1 cellular context compared by ENCODE assay signal in the genomic region with DNA sequence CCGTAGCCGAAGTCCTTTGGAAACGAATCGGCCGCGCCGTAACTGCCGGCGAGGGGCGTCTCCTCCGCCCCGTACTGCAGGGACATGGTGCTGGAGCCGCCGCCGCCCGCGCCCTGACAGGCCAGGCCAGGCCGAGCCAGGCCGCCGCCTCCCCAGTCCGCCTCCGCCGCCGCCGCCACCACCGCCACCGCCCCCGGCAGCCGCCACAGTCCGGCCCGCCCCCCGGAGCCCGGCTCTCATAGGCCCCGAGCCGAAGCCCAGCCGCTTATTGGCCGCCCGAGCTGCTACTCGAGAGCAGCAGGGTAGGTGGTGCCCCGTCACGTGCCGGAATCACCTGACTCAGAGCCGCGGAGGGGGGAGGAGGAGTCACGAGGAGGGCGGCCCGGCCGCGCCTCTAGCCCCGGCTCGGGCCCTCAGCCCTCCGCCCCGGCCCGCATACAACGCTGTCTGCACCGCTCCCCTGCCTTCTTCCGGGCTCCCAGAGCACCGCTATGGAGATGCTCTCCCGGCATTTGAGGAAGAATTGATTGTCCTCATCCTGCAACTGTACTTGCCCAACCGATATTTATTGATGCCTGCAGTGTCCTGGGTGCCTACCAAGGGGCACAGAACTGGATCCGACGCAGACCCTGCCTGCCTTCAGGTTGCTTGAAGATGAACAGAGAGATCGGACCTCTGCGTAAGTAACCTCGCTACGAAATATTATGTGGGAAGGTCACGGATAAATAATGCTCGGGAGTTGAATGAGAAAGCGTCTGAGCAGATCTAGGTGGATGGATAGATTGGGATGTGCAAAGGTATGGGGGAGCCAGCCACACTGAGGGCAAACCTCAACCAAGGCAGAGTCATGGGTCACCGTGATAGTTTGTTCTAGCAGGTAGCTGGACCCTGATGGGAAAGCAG.
A peak's percentile ranks its signal among the peaks of the same experiment; 100 is the strongest.
TF ChIP-seq lines count a peak whose summit lies in the region.

A gene with protein sequence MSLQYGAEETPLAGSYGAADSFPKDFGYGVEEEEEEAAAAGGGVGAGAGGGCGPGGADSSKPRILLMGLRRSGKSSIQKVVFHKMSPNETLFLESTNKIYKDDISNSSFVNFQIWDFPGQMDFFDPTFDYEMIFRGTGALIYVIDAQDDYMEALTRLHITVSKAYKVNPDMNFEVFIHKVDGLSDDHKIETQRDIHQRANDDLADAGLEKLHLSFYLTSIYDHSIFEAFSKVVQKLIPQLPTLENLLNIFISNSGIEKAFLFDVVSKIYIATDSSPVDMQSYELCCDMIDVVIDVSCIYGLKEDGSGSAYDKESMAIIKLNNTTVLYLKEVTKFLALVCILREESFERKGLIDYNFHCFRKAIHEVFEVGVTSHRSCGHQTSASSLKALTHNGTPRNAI (minus strand): TSS at position 212 of the 903 bp plus-strand sequence. CDS start 126 bp downstream, at position 86.

TF ChIP-seq in HepG2, 621 proteins besides CTCF, POLR2A, EP300 and RAD21 (continued from another document):
- TF ChIP-seq, protein P1, sequence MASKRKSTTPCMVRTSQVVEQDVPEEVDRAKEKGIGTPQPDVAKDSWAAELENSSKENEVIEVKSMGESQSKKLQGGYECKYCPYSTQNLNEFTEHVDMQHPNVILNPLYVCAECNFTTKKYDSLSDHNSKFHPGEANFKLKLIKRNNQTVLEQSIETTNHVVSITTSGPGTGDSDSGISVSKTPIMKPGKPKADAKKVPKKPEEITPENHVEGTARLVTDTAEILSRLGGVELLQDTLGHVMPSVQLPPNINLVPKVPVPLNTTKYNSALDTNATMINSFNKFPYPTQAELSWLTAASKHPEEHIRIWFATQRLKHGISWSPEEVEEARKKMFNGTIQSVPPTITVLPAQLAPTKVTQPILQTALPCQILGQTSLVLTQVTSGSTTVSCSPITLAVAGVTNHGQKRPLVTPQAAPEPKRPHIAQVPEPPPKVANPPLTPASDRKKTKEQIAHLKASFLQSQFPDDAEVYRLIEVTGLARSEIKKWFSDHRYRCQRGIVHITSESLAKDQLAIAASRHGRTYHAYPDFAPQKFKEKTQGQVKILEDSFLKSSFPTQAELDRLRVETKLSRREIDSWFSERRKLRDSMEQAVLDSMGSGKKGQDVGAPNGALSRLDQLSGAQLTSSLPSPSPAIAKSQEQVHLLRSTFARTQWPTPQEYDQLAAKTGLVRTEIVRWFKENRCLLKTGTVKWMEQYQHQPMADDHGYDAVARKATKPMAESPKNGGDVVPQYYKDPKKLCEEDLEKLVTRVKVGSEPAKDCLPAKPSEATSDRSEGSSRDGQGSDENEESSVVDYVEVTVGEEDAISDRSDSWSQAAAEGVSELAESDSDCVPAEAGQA (IDR thresholded peaks at IDR 0.05; ENCODE audit: low read depth), result 0 out of 2 replicates have a peak, but pooled peaks have one; percentile 22
- TF ChIP-seq, protein P1 (CRISPR knock-in tag; IDR thresholded peaks at IDR 0.05; ENCODE audit: borderline replicate concordance), result no peak
- TF ChIP-seq ZFP37 (CRISPR knock-in tag; IDR thresholded peaks at IDR 0.05; ENCODE audit: borderline replicate concordance), result no peak; the same call in 1 of the 2 replicates
- TF ChIP-seq, protein P2, sequence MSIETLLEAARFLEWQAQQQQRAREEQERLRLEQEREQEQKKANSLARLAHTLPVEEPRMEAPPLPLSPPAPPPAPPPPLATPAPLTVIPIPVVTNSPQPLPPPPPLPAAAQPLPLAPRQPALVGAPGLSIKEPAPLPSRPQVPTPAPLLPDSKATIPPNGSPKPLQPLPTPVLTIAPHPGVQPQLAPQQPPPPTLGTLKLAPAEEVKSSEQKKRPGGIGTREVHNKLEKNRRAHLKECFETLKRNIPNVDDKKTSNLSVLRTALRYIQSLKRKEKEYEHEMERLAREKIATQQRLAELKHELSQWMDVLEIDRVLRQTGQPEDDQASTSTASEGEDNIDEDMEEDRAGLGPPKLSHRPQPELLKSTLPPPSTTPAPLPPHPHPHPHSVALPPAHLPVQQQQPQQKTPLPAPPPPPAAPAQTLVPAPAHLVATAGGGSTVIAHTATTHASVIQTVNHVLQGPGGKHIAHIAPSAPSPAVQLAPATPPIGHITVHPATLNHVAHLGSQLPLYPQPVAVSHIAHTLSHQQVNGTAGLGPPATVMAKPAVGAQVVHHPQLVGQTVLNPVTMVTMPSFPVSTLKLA (IDR thresholded peaks at IDR 0.05), result peak; percentile 84
- TF ChIP-seq MEIS2 (CRISPR knock-in tag; IDR thresholded peaks at IDR 0.05), result no peak
- TF ChIP-seq ZSCAN22 (CRISPR knock-in tag; IDR thresholded peaks at IDR 0.05), result no peak
- no peak for TF ChIP-seq NR3C1 (CRISPR knock-in tag; IDR thresholded peaks at IDR 0.05)
- no peak for TF ChIP-seq ZFP36 (IDR thresholded peaks at IDR 0.05; ENCODE audit: borderline replicate concordance, low read depth, low read length, partially characterized antibody)
- TF ChIP-seq, protein P3, sequence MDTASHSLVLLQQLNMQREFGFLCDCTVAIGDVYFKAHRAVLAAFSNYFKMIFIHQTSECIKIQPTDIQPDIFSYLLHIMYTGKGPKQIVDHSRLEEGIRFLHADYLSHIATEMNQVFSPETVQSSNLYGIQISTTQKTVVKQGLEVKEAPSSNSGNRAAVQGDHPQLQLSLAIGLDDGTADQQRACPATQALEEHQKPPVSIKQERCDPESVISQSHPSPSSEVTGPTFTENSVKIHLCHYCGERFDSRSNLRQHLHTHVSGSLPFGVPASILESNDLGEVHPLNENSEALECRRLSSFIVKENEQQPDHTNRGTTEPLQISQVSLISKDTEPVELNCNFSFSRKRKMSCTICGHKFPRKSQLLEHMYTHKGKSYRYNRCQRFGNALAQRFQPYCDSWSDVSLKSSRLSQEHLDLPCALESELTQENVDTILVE (CRISPR knock-in tag; IDR thresholded peaks at IDR 0.05), result peak; percentile 54; the same call in 1 of the 2 replicates
- TF ChIP-seq, protein P4, sequence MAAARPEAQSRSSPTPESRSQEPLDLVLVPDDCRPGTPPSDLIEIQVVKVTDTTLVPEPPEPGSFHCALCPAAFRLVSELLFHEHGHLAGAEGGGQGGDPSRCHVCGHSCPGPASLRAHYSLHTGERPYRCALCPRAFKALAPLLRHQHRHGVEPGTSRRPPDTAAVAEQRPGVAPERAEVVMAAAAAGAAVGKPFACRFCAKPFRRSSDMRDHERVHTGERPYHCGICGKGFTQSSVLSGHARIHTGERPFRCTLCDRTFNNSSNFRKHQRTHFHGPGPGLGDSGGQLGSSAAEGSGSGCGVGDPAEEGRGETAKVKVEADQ (CRISPR knock-in tag; IDR thresholded peaks at IDR 0.05; ENCODE audit: borderline replicate concordance), result no peak
- TF ChIP-seq SP2 (CRISPR knock-in tag; IDR thresholded peaks at IDR 0.05), result peak; percentile 94
- TF ChIP-seq ZFP62 (CRISPR knock-in tag; IDR thresholded peaks at IDR 0.05), result no peak
- no peak for TF ChIP-seq ZSCAN9 (CRISPR knock-in tag; IDR thresholded peaks at IDR 0.05; ENCODE audit: borderline replicate concordance)
- 0 out of 2 replicates have a peak, but pooled peaks have one; percentile 55 for TF ChIP-seq ZNF709 (CRISPR knock-in tag; IDR thresholded peaks at IDR 0.05)
- TF ChIP-seq, protein P5, sequence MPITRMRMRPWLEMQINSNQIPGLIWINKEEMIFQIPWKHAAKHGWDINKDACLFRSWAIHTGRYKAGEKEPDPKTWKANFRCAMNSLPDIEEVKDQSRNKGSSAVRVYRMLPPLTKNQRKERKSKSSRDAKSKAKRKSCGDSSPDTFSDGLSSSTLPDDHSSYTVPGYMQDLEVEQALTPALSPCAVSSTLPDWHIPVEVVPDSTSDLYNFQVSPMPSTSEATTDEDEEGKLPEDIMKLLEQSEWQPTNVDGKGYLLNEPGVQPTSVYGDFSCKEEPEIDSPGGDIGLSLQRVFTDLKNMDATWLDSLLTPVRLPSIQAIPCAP (CRISPR knock-in tag; IDR thresholded peaks at IDR 0.05; ENCODE audit: low read depth), result no peak
- TF ChIP-seq ZNF768 (CRISPR knock-in tag; IDR thresholded peaks at IDR 0.05), result no peak
- TF ChIP-seq ZNF547 (CRISPR knock-in tag; IDR thresholded peaks at IDR 0.05), result peak; percentile 66; the same call in 1 of the 2 replicates
- TF ChIP-seq SNRNP70 (IDR thresholded peaks at IDR 0.05; ENCODE audit: low read depth, low read length), result no peak
- no peak for TF ChIP-seq RORA (CRISPR knock-in tag; IDR thresholded peaks at IDR 0.05)
- TF ChIP-seq ZNF775 (CRISPR knock-in tag; IDR thresholded peaks at IDR 0.05; ENCODE audit: borderline replicate concordance), result no peak
- TF ChIP-seq MEF2D (CRISPR knock-in tag; IDR thresholded peaks at IDR 0.05), result no peak
- TF ChIP-seq, protein P6, sequence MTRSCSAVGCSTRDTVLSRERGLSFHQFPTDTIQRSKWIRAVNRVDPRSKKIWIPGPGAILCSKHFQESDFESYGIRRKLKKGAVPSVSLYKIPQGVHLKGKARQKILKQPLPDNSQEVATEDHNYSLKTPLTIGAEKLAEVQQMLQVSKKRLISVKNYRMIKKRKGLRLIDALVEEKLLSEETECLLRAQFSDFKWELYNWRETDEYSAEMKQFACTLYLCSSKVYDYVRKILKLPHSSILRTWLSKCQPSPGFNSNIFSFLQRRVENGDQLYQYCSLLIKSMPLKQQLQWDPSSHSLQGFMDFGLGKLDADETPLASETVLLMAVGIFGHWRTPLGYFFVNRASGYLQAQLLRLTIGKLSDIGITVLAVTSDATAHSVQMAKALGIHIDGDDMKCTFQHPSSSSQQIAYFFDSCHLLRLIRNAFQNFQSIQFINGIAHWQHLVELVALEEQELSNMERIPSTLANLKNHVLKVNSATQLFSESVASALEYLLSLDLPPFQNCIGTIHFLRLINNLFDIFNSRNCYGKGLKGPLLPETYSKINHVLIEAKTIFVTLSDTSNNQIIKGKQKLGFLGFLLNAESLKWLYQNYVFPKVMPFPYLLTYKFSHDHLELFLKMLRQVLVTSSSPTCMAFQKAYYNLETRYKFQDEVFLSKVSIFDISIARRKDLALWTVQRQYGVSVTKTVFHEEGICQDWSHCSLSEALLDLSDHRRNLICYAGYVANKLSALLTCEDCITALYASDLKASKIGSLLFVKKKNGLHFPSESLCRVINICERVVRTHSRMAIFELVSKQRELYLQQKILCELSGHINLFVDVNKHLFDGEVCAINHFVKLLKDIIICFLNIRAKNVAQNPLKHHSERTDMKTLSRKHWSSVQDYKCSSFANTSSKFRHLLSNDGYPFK (CRISPR knock-in tag; IDR thresholded peaks at IDR 0.05; ENCODE audit: borderline replicate concordance), result no peak
- TF ChIP-seq, protein P7, sequence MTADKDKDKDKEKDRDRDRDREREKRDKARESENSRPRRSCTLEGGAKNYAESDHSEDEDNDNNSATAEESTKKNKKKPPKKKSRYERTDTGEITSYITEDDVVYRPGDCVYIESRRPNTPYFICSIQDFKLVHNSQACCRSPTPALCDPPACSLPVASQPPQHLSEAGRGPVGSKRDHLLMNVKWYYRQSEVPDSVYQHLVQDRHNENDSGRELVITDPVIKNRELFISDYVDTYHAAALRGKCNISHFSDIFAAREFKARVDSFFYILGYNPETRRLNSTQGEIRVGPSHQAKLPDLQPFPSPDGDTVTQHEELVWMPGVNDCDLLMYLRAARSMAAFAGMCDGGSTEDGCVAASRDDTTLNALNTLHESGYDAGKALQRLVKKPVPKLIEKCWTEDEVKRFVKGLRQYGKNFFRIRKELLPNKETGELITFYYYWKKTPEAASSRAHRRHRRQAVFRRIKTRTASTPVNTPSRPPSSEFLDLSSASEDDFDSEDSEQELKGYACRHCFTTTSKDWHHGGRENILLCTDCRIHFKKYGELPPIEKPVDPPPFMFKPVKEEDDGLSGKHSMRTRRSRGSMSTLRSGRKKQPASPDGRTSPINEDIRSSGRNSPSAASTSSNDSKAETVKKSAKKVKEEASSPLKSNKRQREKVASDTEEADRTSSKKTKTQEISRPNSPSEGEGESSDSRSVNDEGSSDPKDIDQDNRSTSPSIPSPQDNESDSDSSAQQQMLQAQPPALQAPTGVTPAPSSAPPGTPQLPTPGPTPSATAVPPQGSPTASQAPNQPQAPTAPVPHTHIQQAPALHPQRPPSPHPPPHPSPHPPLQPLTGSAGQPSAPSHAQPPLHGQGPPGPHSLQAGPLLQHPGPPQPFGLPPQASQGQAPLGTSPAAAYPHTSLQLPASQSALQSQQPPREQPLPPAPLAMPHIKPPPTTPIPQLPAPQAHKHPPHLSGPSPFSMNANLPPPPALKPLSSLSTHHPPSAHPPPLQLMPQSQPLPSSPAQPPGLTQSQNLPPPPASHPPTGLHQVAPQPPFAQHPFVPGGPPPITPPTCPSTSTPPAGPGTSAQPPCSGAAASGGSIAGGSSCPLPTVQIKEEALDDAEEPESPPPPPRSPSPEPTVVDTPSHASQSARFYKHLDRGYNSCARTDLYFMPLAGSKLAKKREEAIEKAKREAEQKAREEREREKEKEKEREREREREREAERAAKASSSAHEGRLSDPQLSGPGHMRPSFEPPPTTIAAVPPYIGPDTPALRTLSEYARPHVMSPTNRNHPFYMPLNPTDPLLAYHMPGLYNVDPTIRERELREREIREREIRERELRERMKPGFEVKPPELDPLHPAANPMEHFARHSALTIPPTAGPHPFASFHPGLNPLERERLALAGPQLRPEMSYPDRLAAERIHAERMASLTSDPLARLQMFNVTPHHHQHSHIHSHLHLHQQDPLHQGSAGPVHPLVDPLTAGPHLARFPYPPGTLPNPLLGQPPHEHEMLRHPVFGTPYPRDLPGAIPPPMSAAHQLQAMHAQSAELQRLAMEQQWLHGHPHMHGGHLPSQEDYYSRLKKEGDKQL (CRISPR knock-in tag; IDR thresholded peaks at IDR 0.05; ENCODE audit: low read depth), result no peak
- TF ChIP-seq ZNF432 (CRISPR knock-in tag; IDR thresholded peaks at IDR 0.05; ENCODE audit: borderline replicate concordance), result no peak
- peak; percentile 17 for TF ChIP-seq XRCC5 (optimal IDR thresholded peaks at IDR 0.05; ENCODE audit: low read length)
- no peak for TF ChIP-seq SSRP1 (CRISPR knock-in tag; IDR thresholded peaks at IDR 0.05)
- no peak for TF ChIP-seq ZNF567 (CRISPR knock-in tag; IDR thresholded peaks at IDR 0.05; ENCODE audit: borderline replicate concordance)
